Comparison of ENCODE assay signal across 15 cellular contexts in the genomic region with DNA sequence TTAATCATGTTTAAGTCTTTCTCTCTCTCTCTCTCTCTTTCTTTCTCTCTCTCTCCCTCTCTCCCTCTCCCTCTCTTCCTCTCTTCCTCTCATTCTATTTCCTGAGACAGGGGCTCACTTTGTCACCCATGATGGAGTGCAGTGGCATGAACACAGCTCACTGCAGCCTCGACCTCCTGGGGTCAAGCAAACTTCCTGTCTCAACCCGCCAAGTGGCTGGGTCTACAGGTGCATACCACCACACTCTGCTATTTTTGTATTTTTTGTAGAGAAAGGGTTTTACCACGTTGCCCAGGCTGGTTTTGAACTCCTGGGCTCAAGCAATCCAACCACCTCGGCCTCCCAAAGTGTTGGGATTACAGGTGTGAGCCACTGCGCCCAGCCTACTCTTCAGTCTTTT. TPM values are rescaled to one million over a fixed set of nuclear protein-coding genes. Genes with fewer than 3 reads are reported as not detected.
DNase-seq lines count a peak whose midpoint lies in the region; ATAC-seq and TF ChIP-seq lines count a peak whose summit lies in the region.
"Had no signal": no experiment of that assay in that cellular context is flagged by ENCODE, and none has a peak within 500 bp of the region (broad histone marks: within the 10 kb centered on the region; RNA-seq: fewer than 3 reads in every experiment).

No MANE protein-coding gene starts in this region.

- no peak overlapping the region for H2AK5ac ChIP-seq in neuronal stem cell (ENCODE audit: low read depth, low read length)

- H3K4me3 ChIP-seq in MM.1S (ENCODE audit: low read length): no peak overlapping the region
- H3K4me3 ChIP-seq in SU-DHL-6 (ENCODE audit: insufficient read depth, low read length, poor library complexity, severe bottlenecking): no peak overlapping the region
- no peak overlapping the region for H3K4me3 ChIP-seq in neuronal stem cell (ENCODE audit: low read length in 2 of 2)

- H3K36me3 ChIP-seq in MM.1S (replicated peaks; ENCODE audit: insufficient read depth, low read length) (no peaks in the 10 kb centered on the region), SU-DHL-6 (ENCODE audit: low read length) (no peaks in the 10 kb centered on the region), neuronal stem cell (replicated peaks in 1 of 2; ENCODE audit: control insufficient read depth in 2 of 2, insufficient read depth in 2 of 2, low read length in 2 of 2) (no peaks in the 10 kb centered on the region)

- no peaks in the 10 kb centered on the region for H3K36me3 Mint-ChIP-seq in activated naive CD8-positive, alpha-beta T cell treated with anti-CD3 and anti-CD28 coated beads, Interleukin-2, amount 10 ng/mL, durations not matched to agents 7 days and 5 days
- H3K36me3 Mint-ChIP-seq in activated naive CD8-positive, alpha-beta T cell treated with anti-CD3 and anti-CD28 coated beads, Interleukin-2, amount 50 U/mL, for 24 hours (ENCODE audit: low read depth): no peaks in the 10 kb centered on the region
- peaks cover 5% of the 10 kb centered on the region for H3K36me3 Mint-ChIP-seq in stimulated activated memory B cell treated with anti-CD40 and anti-IgM and Interleukin-4, amounts not matched to agents 10 μg/mL and 1 μg/mL and 100 μg/mL, for 72 hours
- H3K36me3 Mint-ChIP-seq: CD4-positive, CD25-positive, alpha-beta regulatory T cell had no signal

- H3K4me3 Mint-ChIP-seq in activated naive CD8-positive, alpha-beta T cell treated with anti-CD3 and anti-CD28 coated beads, Interleukin-2, amount 10 ng/mL, durations not matched to agents 7 days and 5 days: no peak overlapping the region
- no peak overlapping the region for H3K4me3 Mint-ChIP-seq in activated naive CD8-positive, alpha-beta T cell treated with anti-CD3 and anti-CD28 coated beads, Interleukin-2, amount 50 U/mL, for 24 hours
- no peak overlapping the region for H3K4me3 Mint-ChIP-seq in stimulated activated memory B cell treated with anti-CD40 and anti-IgM and Interleukin-4, amounts not matched to agents 10 μg/mL and 1 μg/mL and 100 μg/mL, for 72 hours
- H3K4me3 Mint-ChIP-seq: CD4-positive, CD25-positive, alpha-beta regulatory T cell had no signal

- H2BK12ac ChIP-seq in neuronal stem cell (ENCODE audit: low read length): no peak overlapping the region

- no peak overlapping the region for H4K8ac ChIP-seq in neuronal stem cell (ENCODE audit: low read depth, low read length)

- peaks cover 2% of the 10 kb centered on the region for H3K4me1 Mint-ChIP-seq in activated naive CD8-positive, alpha-beta T cell treated with anti-CD3 and anti-CD28 coated beads, Interleukin-2, amount 10 ng/mL, durations not matched to agents 7 days and 5 days
- peaks cover 2% of the 10 kb centered on the region for H3K4me1 Mint-ChIP-seq in activated naive CD8-positive, alpha-beta T cell treated with anti-CD3 and anti-CD28 coated beads, Interleukin-2, amount 50 U/mL, for 24 hours
- peaks cover 7% of the 10 kb centered on the region for H3K4me1 Mint-ChIP-seq in stimulated activated memory B cell treated with anti-CD40 and anti-IgM and Interleukin-4, amounts not matched to agents 10 μg/mL and 1 μg/mL and 100 μg/mL, for 72 hours
- H3K4me1 Mint-ChIP-seq: CD4-positive, CD25-positive, alpha-beta regulatory T cell had no signal

- no peaks in the 10 kb centered on the region for H3K27me3 ChIP-seq in MM.1S (replicated peaks; ENCODE audit: insufficient read depth, low read length)
- H3K27me3 ChIP-seq in SU-DHL-6 (ENCODE audit: low read length): no peaks in the 10 kb centered on the region
- H3K27me3 ChIP-seq in neuronal stem cell (ENCODE audit: control insufficient read depth in 3 of 3, insufficient read depth in 3 of 3, low read depth in 1 of 3, low read length in 3 of 3): no peaks in the 10 kb centered on the region

- no peak overlapping the region for H3K18ac ChIP-seq in neuronal stem cell (ENCODE audit: low read length)

- no peak overlapping the region for H4K91ac ChIP-seq in neuronal stem cell (ENCODE audit: low read depth, low read length, poor library complexity)

- no peak overlapping the region for H2BK5ac ChIP-seq in neuronal stem cell (ENCODE audit: low read length)

- no peak overlapping the region for H3K4me2 ChIP-seq in MM.1S (ENCODE audit: low read depth, low read length)
- H3K4me2 ChIP-seq in SU-DHL-6 (ENCODE audit: low read depth, low read length, poor library complexity, severe bottlenecking): peak overlapping the region; percentile 25
- H3K4me2 ChIP-seq in neuronal stem cell (ENCODE audit: insufficient read depth, low read length, poor library complexity, severe bottlenecking): no peak overlapping the region

- ATAC-seq in activated naive CD8-positive, alpha-beta T cell treated with anti-CD3 and anti-CD28 coated beads, Interleukin-2, amount 10 ng/mL, durations not matched to agents 7 days and 5 days (ENCODE audit: low read depth): no peak
- ATAC-seq in activated naive CD8-positive, alpha-beta T cell treated with anti-CD3 and anti-CD28 coated beads, Interleukin-2, amount 50 U/mL, for 24 hours: no peak
- ATAC-seq in stimulated activated memory B cell treated with anti-CD40 and anti-IgM and Interleukin-4, amounts not matched to agents 10 μg/mL and 1 μg/mL and 100 μg/mL, for 72 hours: no peak
- no peak for ATAC-seq in GM21529 (IDR thresholded peaks at IDR 0.05; ENCODE audit: unreplicated experiment)

- H3K9me3 ChIP-seq in MM.1S (replicated peaks; ENCODE audit: insufficient read depth, low read length) (no peaks in the 10 kb centered on the region), SU-DHL-6 (ENCODE audit: insufficient read depth, low read length) (no peaks in the 10 kb centered on the region), neuronal stem cell (replicated peaks in 1 of 2; ENCODE audit: control insufficient read depth in 2 of 2, insufficient read depth in 1 of 2, low read depth in 1 of 2, low read length in 2 of 2) (peaks cover 0 to 2% of the 10 kb centered on the region in 2 donors)

- H3K27me3 Mint-ChIP-seq in activated naive CD8-positive, alpha-beta T cell treated with anti-CD3 and anti-CD28 coated beads, Interleukin-2, amount 10 ng/mL, durations not matched to agents 7 days and 5 days: peaks cover 3% of the 10 kb centered on the region
- H3K27me3 Mint-ChIP-seq in activated naive CD8-positive, alpha-beta T cell treated with anti-CD3 and anti-CD28 coated beads, Interleukin-2, amount 50 U/mL, for 24 hours: no peaks in the 10 kb centered on the region
- H3K27me3 Mint-ChIP-seq in stimulated activated memory B cell treated with anti-CD40 and anti-IgM and Interleukin-4, amounts not matched to agents 10 μg/mL and 1 μg/mL and 100 μg/mL, for 72 hours: peaks cover 9% of the 10 kb centered on the region
- H3K27me3 Mint-ChIP-seq: CD4-positive, CD25-positive, alpha-beta regulatory T cell had no signal

- no peak overlapping the region for H2BK15ac ChIP-seq in neuronal stem cell (ENCODE audit: low read length)

- TF ChIP-seq CTCF in MM.1S (IDR thresholded peaks at IDR 0.05; ENCODE audit: low read length): no peak
- no peak for TF ChIP-seq CTCF in SU-DHL-6 (IDR thresholded peaks at IDR 0.05; ENCODE audit: insufficient read depth, low read length, poor library complexity, severe bottlenecking)

- H3F3A ChIP-seq in MM.1S (ENCODE audit: insufficient read depth, low read length) (no peaks in the 10 kb centered on the region), SU-DHL-6 (ENCODE audit: insufficient read depth) (no peaks in the 10 kb centered on the region)

- no peak overlapping the region for H3K23ac ChIP-seq in neuronal stem cell (ENCODE audit: low read depth, low read length, poor library complexity)

- H3K9me2 ChIP-seq in MM.1S (replicated peaks; ENCODE audit: insufficient read depth, low read length) (no peaks in the 10 kb centered on the region), SU-DHL-6 (replicated peaks; ENCODE audit: insufficient read depth, low read length) (no peaks in the 10 kb centered on the region)

- no peak overlapping the region for H3K4ac ChIP-seq in neuronal stem cell (ENCODE audit: low read length)

- H3K27ac ChIP-seq in MM.1S (ENCODE audit: low read length): no peak overlapping the region
- peak overlapping the region; percentile 73 for H3K27ac ChIP-seq in SU-DHL-6 (ENCODE audit: low read depth, low read length)
- no peak overlapping the region for H3K27ac ChIP-seq in neuronal stem cell (replicated peaks; ENCODE audit: low read length)
- H3K27ac ChIP-seq: 22Rv1 had no signal

- H3K4me1 ChIP-seq in MM.1S (ENCODE audit: low read length) (no peaks in the 10 kb centered on the region), neuronal stem cell (ENCODE audit: control insufficient read depth in 2 of 2, insufficient read depth in 1 of 2, low read depth in 1 of 2, low read length in 2 of 2) (no peaks in the 10 kb centered on the region)

- H3K79me1 ChIP-seq in neuronal stem cell (ENCODE audit: low read depth, low read length): no peaks in the 10 kb centered on the region

- POLR2A ChIA-PET in activated naive CD8-positive, alpha-beta T cell treated with anti-CD3 and anti-CD28 coated beads, Interleukin-2, amount 10 ng/mL, durations not matched to agents 7 days and 5 days (lab: Charles Lee): no interaction called here

- no peak for DNase-seq in activated naive CD8-positive, alpha-beta T cell treated with anti-CD3 and anti-CD28 coated beads, Interleukin-2, amount 10 ng/mL, durations not matched to agents 7 days and 5 days
- no peak for DNase-seq in activated naive CD8-positive, alpha-beta T cell treated with anti-CD3 and anti-CD28 coated beads, Interleukin-2, amount 50 U/mL, for 24 hours
- DNase-seq in MM.1S (peak; percentile 33), SHP77 treated with DMSO at 0.1 percent for 48 hours (lab: John Stamatoyannopoulos, UW) (no peak), neuronal stem cell (ENCODE audit: low spot score) (no peak)
- DNase-seq: CD4-positive, CD25-positive, alpha-beta regulatory T cell; DMS 273 treated with DMSO at 0.1 percent for 48 hours; EL; HCEC 1CT had no signal

- no peak overlapping the region for H3K14ac ChIP-seq in neuronal stem cell (ENCODE audit: low read length)

- H2BK120ac ChIP-seq in neuronal stem cell (ENCODE audit: low read depth, low read length): no peak overlapping the region

- no CpG with 5 or more reads among the region's 5 CpGs for WGBS in neuronal stem cell (ENCODE audit: extremely low coverage in 2 of 2, insufficient read length in 2 of 2, insufficient replicate concordance in 1 of 2), 2 donors

- peak overlapping the region; percentile 17 for H3K27ac Mint-ChIP-seq in activated naive CD8-positive, alpha-beta T cell treated with anti-CD3 and anti-CD28 coated beads, Interleukin-2, amount 10 ng/mL, durations not matched to agents 7 days and 5 days
- no peak overlapping the region for H3K27ac Mint-ChIP-seq in activated naive CD8-positive, alpha-beta T cell treated with anti-CD3 and anti-CD28 coated beads, Interleukin-2, amount 50 U/mL, for 24 hours
- peak overlapping the region; percentile 22 for H3K27ac Mint-ChIP-seq in stimulated activated memory B cell treated with anti-CD40 and anti-IgM and Interleukin-4, amounts not matched to agents 10 μg/mL and 1 μg/mL and 100 μg/mL, for 72 hours
- H3K27ac Mint-ChIP-seq: CD4-positive, CD25-positive, alpha-beta regulatory T cell had no signal

- H3K9me3 Mint-ChIP-seq in activated naive CD8-positive, alpha-beta T cell treated with anti-CD3 and anti-CD28 coated beads, Interleukin-2, amount 10 ng/mL, durations not matched to agents 7 days and 5 days: peaks cover 2% of the 10 kb centered on the region
- H3K9me3 Mint-ChIP-seq in activated naive CD8-positive, alpha-beta T cell treated with anti-CD3 and anti-CD28 coated beads, Interleukin-2, amount 50 U/mL, for 24 hours: no peaks in the 10 kb centered on the region
- H3K9me3 Mint-ChIP-seq in stimulated activated memory B cell treated with anti-CD40 and anti-IgM and Interleukin-4, amounts not matched to agents 10 μg/mL and 1 μg/mL and 100 μg/mL, for 72 hours: peaks cover 4% of the 10 kb centered on the region

- no peak overlapping the region for H3K9ac ChIP-seq in MM.1S (ENCODE audit: low read length)
- no peak overlapping the region for H3K9ac ChIP-seq in SU-DHL-6 (ENCODE audit: low read length)
- H3K9ac ChIP-seq in neuronal stem cell (ENCODE audit: low read depth, low read length, poor library complexity): no peak overlapping the region

- H4K20me1 ChIP-seq in MM.1S (ENCODE audit: insufficient read depth, low read length) (no peaks in the 10 kb centered on the region), SU-DHL-6 (ENCODE audit: low read depth, low read length) (no peaks in the 10 kb centered on the region)

- H3K79me2 ChIP-seq in MM.1S (ENCODE audit: low read length) (no peaks in the 10 kb centered on the region), SU-DHL-6 (ENCODE audit: insufficient read depth, low read length) (no peaks in the 10 kb centered on the region)

- no peak overlapping the region for H2AFZ ChIP-seq in MM.1S (ENCODE audit: low read length)
- peak overlapping the region; percentile 50 for H2AFZ ChIP-seq in SU-DHL-6 (ENCODE audit: low read depth, low read length, severe bottlenecking)
- H2AFZ ChIP-seq in neuronal stem cell (ENCODE audit: low read length): no peak overlapping the region

RNA-seq across cellular contexts. Expression of gene RPS10, which starts 15.7 kb away (rescaled TPM):
- 1,000 to 10,000 TPM; 1,507 to 1,529 TPM for total RNA-seq in activated naive CD8-positive, alpha-beta T cell treated with anti-CD3 and anti-CD28 coated beads, Interleukin-2, amount 10 ng/mL, durations not matched to agents 7 days and 5 days
- polyA plus RNA-seq in neuronal stem cell (2013, experiment 1 of 2): 2,646 TPM
- 2,609 TPM for polyA plus RNA-seq in neuronal stem cell (2013, experiment 2 of 2)

RNA-seq across cellular contexts. Expression of gene PACSIN1, which starts 24.4 kb away (rescaled TPM):
- 1 to 10 TPM; 3.1 to 4.5 TPM for total RNA-seq in activated naive CD8-positive, alpha-beta T cell treated with anti-CD3 and anti-CD28 coated beads, Interleukin-2, amount 10 ng/mL, durations not matched to agents 7 days and 5 days
- polyA plus RNA-seq in neuronal stem cell (2013, experiment 1 of 2): 2.1 TPM
- 2.0 TPM for polyA plus RNA-seq in neuronal stem cell (2013, experiment 2 of 2)
- total RNA-seq: A673, H4 had no signal

RNA-seq across cellular contexts. Expression of gene NUDT3, which starts 49.1 kb away (rescaled TPM):
- 10 to 100 TPM; 17.7 to 18.7 TPM for total RNA-seq in activated naive CD8-positive, alpha-beta T cell treated with anti-CD3 and anti-CD28 coated beads, Interleukin-2, amount 10 ng/mL, durations not matched to agents 7 days and 5 days
- 27.5 TPM for polyA plus RNA-seq in neuronal stem cell (2013, experiment 1 of 2)
- polyA plus RNA-seq in neuronal stem cell (2013, experiment 2 of 2): 28.7 TPM
